In genomic region chr19:4090351-4091220, GRCh38 we compare ENCODE assay signal across 16 cellular contexts. TPM values are rescaled to one million over a fixed set of nuclear protein-coding genes. Genes with fewer than 3 reads are reported as not detected.
DNase-seq lines count a peak whose midpoint lies in the region; ATAC-seq, FAIRE-seq and TF ChIP-seq lines count a peak whose summit lies in the region.
"Had no signal": no experiment of that assay in that cellular context is flagged by ENCODE, and none has a peak within 500 bp of the region (broad histone marks: within the 10 kb centered on the region; RNA-seq: fewer than 3 reads in every experiment).

No MANE protein-coding gene starts in this region.

- H3K4me1 ChIP-seq in BLaER1 treated with 17β-estradiol and CSF1 and Interleukin-3, amounts not matched to agents 10 nM and 100 nM: peaks cover 35 to 96% (median 74%) of the 10 kb centered on the region in 10 experiments
- H3K4me1 ChIP-seq in Caco-2: peaks cover 6% of the 10 kb centered on the region
- no peaks in the 10 kb centered on the region for H3K4me1 ChIP-seq in neuronal stem cell (ENCODE audit: control insufficient read depth in 2 of 2, insufficient read depth in 1 of 2, low read depth in 1 of 2, low read length in 2 of 2)
- H3K4me1 ChIP-seq: prostate gland, SJSA1 had no signal

- H3K4me3 ChIP-seq in BLaER1 treated with 17β-estradiol and CSF1 and Interleukin-3, amounts not matched to agents 10 nM and 100 nM: peak overlapping the region; percentile 42 to 66 (median 52)
- H3K4me3 ChIP-seq in Caco-2 (ENCODE audit: low read depth, low read length) (no peak overlapping the region), neuronal stem cell (ENCODE audit: low read length in 2 of 2) (no peak overlapping the region)
- H3K4me3 ChIP-seq: prostate gland, SJSA1 had no signal

- no peak for FAIRE-seq in urothelium cell line (lab: Jason Lieb, UNC)
- FAIRE-seq: bronchial epithelial cell had no signal

- no peak overlapping the region for H3K4ac ChIP-seq in neuronal stem cell (ENCODE audit: low read length)

- H2BK12ac ChIP-seq in neuronal stem cell (ENCODE audit: low read length): peak overlapping the region; percentile 22

- no peak for TF ChIP-seq CTCF in Caco-2 (IDR thresholded peaks at IDR 0.05; ENCODE audit: insufficient read depth in 1 of 2, low read depth in 1 of 2, low read length in 1 of 2, severe bottlenecking in 1 of 2, unreplicated experiment in 1 of 2)

- H3K27ac Mint-ChIP-seq in Caco-2 (ENCODE audit: unreplicated experiment): no peak overlapping the region
- peak overlapping the region; percentile 94 for H3K27ac Mint-ChIP-seq in activated T-helper 1 cell treated with anti-CD3 and anti-CD28 coated beads, Interleukin-12 subunit alpha, Interleukin-12 subunit beta, Interleukin-2, Interleukin-4 antibody, amounts not matched to agents 30 ng/mL and 10 ng/mL and 1 ng/mL, durations not matched to agents 14 hours and 24 hours and 36 hours

- H3K79me1 ChIP-seq in neuronal stem cell (ENCODE audit: low read depth, low read length): peaks cover 4% of the 10 kb centered on the region

- H3K18ac ChIP-seq in neuronal stem cell (ENCODE audit: low read length): peak overlapping the region; percentile 11

- no peak overlapping the region for H2BK15ac ChIP-seq in neuronal stem cell (ENCODE audit: low read length)

- no peak overlapping the region for H2AK5ac ChIP-seq in neuronal stem cell (ENCODE audit: low read depth, low read length)

- H4K91ac ChIP-seq in neuronal stem cell (ENCODE audit: low read depth, low read length, poor library complexity): no peak overlapping the region

- intact Hi-C loops in Caco-2 (cut with micrococcal nuclease; ENCODE audit: unreplicated experiment): no loop called here
- intact Hi-C loops in activated T-helper 1 cell treated with anti-CD3 and anti-CD28 coated beads, Interleukin-12 subunit alpha, Interleukin-12 subunit beta, Interleukin-2, Interleukin-4 antibody, amounts not matched to agents 30 ng/mL and 10 ng/mL and 1 ng/mL, durations not matched to agents 14 hours and 24 hours and 36 hours (cut with micrococcal nuclease): no loop called here
- intact Hi-C loops in left cardiac atrium (cut with DNase I): no loop called here

- H3K9me3 Mint-ChIP-seq in Caco-2 (ENCODE audit: unreplicated experiment): no peaks in the 10 kb centered on the region
- no peaks in the 10 kb centered on the region for H3K9me3 Mint-ChIP-seq in activated T-helper 1 cell treated with anti-CD3 and anti-CD28 coated beads, Interleukin-12 subunit alpha, Interleukin-12 subunit beta, Interleukin-2, Interleukin-4 antibody, amounts not matched to agents 30 ng/mL and 10 ng/mL and 1 ng/mL, durations not matched to agents 14 hours and 24 hours and 36 hours

- no TSS peak for BruUV-seq in Caco-2 (replicated peaks; lab: Mats Ljungman, UMichigan)

- H3K36me3 ChIP-seq in BLaER1 treated with 17β-estradiol and CSF1 and Interleukin-3, amounts not matched to agents 10 nM and 100 nM: peaks cover 18 to 62% (median 44%) of the 10 kb centered on the region in 11 experiments
- H3K36me3 ChIP-seq in Caco-2 (ENCODE audit: control insufficient read depth, insufficient read depth, low read length) (no peaks in the 10 kb centered on the region), neuronal stem cell (replicated peaks in 1 of 2; ENCODE audit: control insufficient read depth in 2 of 2, insufficient read depth in 2 of 2, low read length in 2 of 2) (peaks cover 25 to 59% of the 10 kb centered on the region in 2 donors)

- H3K9ac ChIP-seq in BLaER1 treated with 17β-estradiol and CSF1 and Interleukin-3, amounts not matched to agents 10 nM and 100 nM: peak overlapping the region; percentile 68 to 81 (median 74)
- no peak overlapping the region for H3K9ac ChIP-seq in neuronal stem cell (ENCODE audit: low read depth, low read length, poor library complexity)

- no peak for ATAC-seq in left cardiac atrium

- H4K8ac ChIP-seq in neuronal stem cell (ENCODE audit: low read depth, low read length): no peak overlapping the region

- H4K20me1 ChIP-seq in BLaER1 treated with 17β-estradiol and CSF1 and Interleukin-3, amounts not matched to agents 10 nM and 100 nM: peaks cover 0 to 24% (median 0%) of the 10 kb centered on the region in 11 experiments; a peak in 5 of 22 replicates

- H3K27ac ChIP-seq in BLaER1 treated with 17β-estradiol and CSF1 and Interleukin-3, amounts not matched to agents 10 nM and 100 nM: peak overlapping the region; percentile 64 to 85 (median 81); a peak in 21 of 22 replicates
- no peak overlapping the region for H3K27ac ChIP-seq in neuronal stem cell (replicated peaks; ENCODE audit: low read length)
- H3K27ac ChIP-seq: prostate gland, SJSA1 had no signal

- H3K23ac ChIP-seq in neuronal stem cell (ENCODE audit: low read depth, low read length, poor library complexity): no peak overlapping the region

- no peak overlapping the region for H2BK120ac ChIP-seq in neuronal stem cell (ENCODE audit: low read depth, low read length)

- H3K27me3 ChIP-seq in BLaER1 treated with 17β-estradiol and CSF1 and Interleukin-3, amounts not matched to agents 10 nM and 100 nM: no peaks in the 10 kb centered on the region
- H3K27me3 ChIP-seq in Caco-2 (replicated peaks; ENCODE audit: control insufficient read depth, insufficient read depth, low read length) (no peaks in the 10 kb centered on the region), neuronal stem cell (ENCODE audit: control insufficient read depth in 3 of 3, insufficient read depth in 3 of 3, low read depth in 1 of 3, low read length in 3 of 3) (no peaks in the 10 kb centered on the region)
- H3K27me3 ChIP-seq: BE2C, SJSA1 had no signal

- POLR2A ChIA-PET in Caco-2 (lab: Charles Lee): no interaction called here

- no peak overlapping the region for H2BK5ac ChIP-seq in neuronal stem cell (ENCODE audit: low read length)

- no peak for DNase-seq in Caco-2
- no peak for DNase-seq in activated T-helper 1 cell treated with anti-CD3 and anti-CD28 coated beads, Interleukin-12 subunit alpha, Interleukin-12 subunit beta, Interleukin-2, Interleukin-4 antibody, amounts not matched to agents 30 ng/mL and 10 ng/mL and 1 ng/mL, durations not matched to agents 14 hours and 24 hours and 36 hours (ENCODE audit: low spot score)
- no peak for DNase-seq in neuronal stem cell (ENCODE audit: low spot score)
- no peak for DNase-seq in ecto neural progenitor cell (ENCODE audit: low spot score)
- no peak for DNase-seq in HPDE6-E6E7 (ENCODE audit: extremely low spot score)
- DNase-seq in left cardiac atrium: no peak
- no peak for DNase-seq in urothelium cell line (ENCODE audit: low spot score)
- DNase-seq: BE2C; DMS79 treated with DMSO at 0.1 percent for 48 hours; NCI-H1930; NCI-H526; stimulated activated CD4-positive, alpha-beta T cell treated with anti-CD3 and anti-CD28 coated beads, Interleukin-12 subunit alpha, Interleukin-12 subunit beta, amount 100 ng/mL, for 4 hours had no signal

- peak overlapping the region; percentile 38 for H3K4me3 Mint-ChIP-seq in Caco-2 (ENCODE audit: unreplicated experiment)
- H3K4me3 Mint-ChIP-seq in activated T-helper 1 cell treated with anti-CD3 and anti-CD28 coated beads, Interleukin-12 subunit alpha, Interleukin-12 subunit beta, Interleukin-2, Interleukin-4 antibody, amounts not matched to agents 30 ng/mL and 10 ng/mL and 1 ng/mL, durations not matched to agents 14 hours and 24 hours and 36 hours: peak overlapping the region; percentile 78

- no CpG with 5 or more reads among the region's 52 CpGs for WGBS in neuronal stem cell (ENCODE audit: extremely low coverage in 2 of 2, insufficient read length in 2 of 2, insufficient replicate concordance in 1 of 2), 2 donors

- peaks cover 53% of the 10 kb centered on the region for H3K36me3 Mint-ChIP-seq in Caco-2 (ENCODE audit: insufficient read depth, unreplicated experiment)
- peaks cover 12% of the 10 kb centered on the region for H3K36me3 Mint-ChIP-seq in activated T-helper 1 cell treated with anti-CD3 and anti-CD28 coated beads, Interleukin-12 subunit alpha, Interleukin-12 subunit beta, Interleukin-2, Interleukin-4 antibody, amounts not matched to agents 30 ng/mL and 10 ng/mL and 1 ng/mL, durations not matched to agents 14 hours and 24 hours and 36 hours (ENCODE audit: low read depth)

- H3K4me2 ChIP-seq in BLaER1 treated with 17β-estradiol and CSF1 and Interleukin-3, amounts not matched to agents 10 nM and 100 nM: peak overlapping the region; percentile 93 to 99 (median 97)
- H3K4me2 ChIP-seq in neuronal stem cell (ENCODE audit: insufficient read depth, low read length, poor library complexity, severe bottlenecking): no peak overlapping the region

- no peak overlapping the region for H2AFZ ChIP-seq in neuronal stem cell (ENCODE audit: low read length)

- no peaks in the 10 kb centered on the region for H3K4me1 Mint-ChIP-seq in Caco-2 (ENCODE audit: low read depth, unreplicated experiment)
- peaks cover 18% of the 10 kb centered on the region for H3K4me1 Mint-ChIP-seq in activated T-helper 1 cell treated with anti-CD3 and anti-CD28 coated beads, Interleukin-12 subunit alpha, Interleukin-12 subunit beta, Interleukin-2, Interleukin-4 antibody, amounts not matched to agents 30 ng/mL and 10 ng/mL and 1 ng/mL, durations not matched to agents 14 hours and 24 hours and 36 hours (ENCODE audit: low read depth)

- CTCF ChIA-PET in Caco-2 (lab: Charles Lee): no interaction called here

- no peaks in the 10 kb centered on the region for H3K27me3 Mint-ChIP-seq in Caco-2 (ENCODE audit: insufficient read depth, unreplicated experiment)
- no peaks in the 10 kb centered on the region for H3K27me3 Mint-ChIP-seq in activated T-helper 1 cell treated with anti-CD3 and anti-CD28 coated beads, Interleukin-12 subunit alpha, Interleukin-12 subunit beta, Interleukin-2, Interleukin-4 antibody, amounts not matched to agents 30 ng/mL and 10 ng/mL and 1 ng/mL, durations not matched to agents 14 hours and 24 hours and 36 hours (ENCODE audit: insufficient read depth)

- no peaks in the 10 kb centered on the region for H3K9me3 ChIP-seq in BLaER1 treated with 17β-estradiol and CSF1 and Interleukin-3, amounts not matched to agents 10 nM and 100 nM (replicated peaks in 1 of 11)
- H3K9me3 ChIP-seq in Caco-2 (no peaks in the 10 kb centered on the region), neuronal stem cell (replicated peaks in 1 of 2; ENCODE audit: control insufficient read depth in 2 of 2, insufficient read depth in 1 of 2, low read depth in 1 of 2, low read length in 2 of 2) (peaks cover 4 to 5% of the 10 kb centered on the region in 2 donors)
- H3K9me3 ChIP-seq: BE2C, prostate gland, SJSA1 had no signal

- no peak overlapping the region for H3K14ac ChIP-seq in neuronal stem cell (ENCODE audit: low read length)

RNA-seq across cellular contexts. Expression of gene ZBTB7A, which starts 23.9 kb away (rescaled TPM):
- total RNA-seq in Caco-2 (2022) (11.9 and 14.7 TPM in 2 replicates), left cardiac atrium (10 to 100 TPM; 28.5 to 32.5 TPM)
- total RNA-seq in activated T-helper 1 cell treated with anti-CD3 and anti-CD28 coated beads, Interleukin-12 subunit alpha, Interleukin-12 subunit beta, Interleukin-2, Interleukin-4 antibody, amounts not matched to agents 30 ng/mL and 10 ng/mL and 1 ng/mL, durations not matched to agents 14 hours and 24 hours and 36 hours: 37.1 and 41.3 TPM in 2 replicates
- polyA plus RNA-seq in neuronal stem cell (2013, experiment 1 of 2): 9.3 TPM
- 10.2 TPM for polyA plus RNA-seq in neuronal stem cell (2013, experiment 2 of 2)

RNA-seq across cellular contexts. Expression of gene MAP2K2, which starts 33.3 kb away (rescaled TPM):
- 149 and 163 TPM in 2 replicates for total RNA-seq in Caco-2 (2022)
- 131 and 135 TPM in 2 replicates for total RNA-seq in activated T-helper 1 cell treated with anti-CD3 and anti-CD28 coated beads, Interleukin-12 subunit alpha, Interleukin-12 subunit beta, Interleukin-2, Interleukin-4 antibody, amounts not matched to agents 30 ng/mL and 10 ng/mL and 1 ng/mL, durations not matched to agents 14 hours and 24 hours and 36 hours
- 165 TPM for polyA plus RNA-seq in neuronal stem cell (2013, experiment 1 of 2)
- 164 TPM for polyA plus RNA-seq in neuronal stem cell (2013, experiment 2 of 2)
- total RNA-seq in left cardiac atrium: 100 to 1,000 TPM; 109 to 118 TPM

Comparison
In these comparisons a context has a peak if more than half of its experiments do, and no peak if none do; other contexts are left out.
1. H3K4me3 ChIP-seq: peak in BLaER1 treated with 17β-estradiol and CSF1 and Interleukin-3, amounts not matched to agents 10 nM and 100 nM (10 of 10); none in Caco-2 (single experiment) and neuronal stem cell (0 of 2).